Comparison of ENCODE assay signal across 9 cellular contexts in genomic region chr17:7328009-7328408, GRCh38. TPM values are rescaled to one million over a fixed set of nuclear protein-coding genes. Genes with fewer than 3 reads are reported as not detected.
DNase-seq lines count a peak whose midpoint lies in the region; TF ChIP-seq lines count a peak whose summit lies in the region.
"Had no signal": no experiment of that assay in that cellular context is flagged by ENCODE, and none has a peak within 500 bp of the region (broad histone marks: within the 10 kb centered on the region; RNA-seq: fewer than 3 reads in every experiment).

No MANE protein-coding gene starts in this region.

- H3K4me1 Mint-ChIP-seq in Caco-2 (ENCODE audit: low read depth, unreplicated experiment), result peaks cover 10% of the 10 kb centered on the region
- peaks cover 53% of the 10 kb centered on the region for H3K4me1 Mint-ChIP-seq in dendritic cell treated with granulocyte-macrophage colony-stimulating factor and Interleukin-4, amounts not matched to agents 40 ng/mL and 50 ng/mL, for 4 days (ENCODE audit: low read depth)

- H3K4me1 ChIP-seq in Caco-2 (0 out of 2 replicates have a peak, but pooled peaks cover 4% of the 10 kb centered on the region), neuron (ENCODE audit: insufficient read depth, low read length) (peaks cover 21% of the 10 kb centered on the region)

- TF ChIP-seq CTCF in Caco-2 (IDR thresholded peaks at IDR 0.05; ENCODE audit: insufficient read depth in 1 of 2, low read depth in 1 of 2, low read length in 1 of 2, severe bottlenecking in 1 of 2, unreplicated experiment in 1 of 2), result no peak

- no peak overlapping the region for H3K27ac Mint-ChIP-seq in Caco-2 (ENCODE audit: unreplicated experiment)
- H3K27ac Mint-ChIP-seq in dendritic cell treated with granulocyte-macrophage colony-stimulating factor and Interleukin-4, amounts not matched to agents 40 ng/mL and 50 ng/mL, for 4 days, result peak overlapping the region; percentile 98

- H3K4me3 Mint-ChIP-seq in Caco-2 (ENCODE audit: unreplicated experiment), result peak overlapping the region; percentile 76
- peak overlapping the region; percentile 99 for H3K4me3 Mint-ChIP-seq in dendritic cell treated with granulocyte-macrophage colony-stimulating factor and Interleukin-4, amounts not matched to agents 40 ng/mL and 50 ng/mL, for 4 days

- no peak overlapping the region for H2AFZ ChIP-seq in neuron (ENCODE audit: low read depth, low read length)

- H3K36me3 ChIP-seq in Caco-2 (ENCODE audit: control insufficient read depth, insufficient read depth, low read length) (no peaks in the 10 kb centered on the region; the same call in 1 of the 2 replicates), MG63 (no peaks in the 10 kb centered on the region), neuron (ENCODE audit: insufficient read depth, low read length) (peaks cover 36% of the 10 kb centered on the region)

- H3K27me3 ChIP-seq in Caco-2 (replicated peaks; ENCODE audit: control insufficient read depth, insufficient read depth, low read length), result no peaks in the 10 kb centered on the region
- no peaks in the 10 kb centered on the region for H3K27me3 ChIP-seq in MG63
- no peaks in the 10 kb centered on the region for H3K27me3 ChIP-seq in neuron (ENCODE audit: insufficient read depth, low read length)

- no peak for DNase-seq in Caco-2
- DNase-seq in MG63, result no peak
- DNase-seq in NCI-H69 (lab: John Stamatoyannopoulos, UW), result no peak
- no peak for DNase-seq in NCI-H2107 (lab: John Stamatoyannopoulos, UW)
- DNase-seq in NCI-H146 treated with DMSO at 0.1 percent for 48 hours (lab: John Stamatoyannopoulos, UW; ENCODE audit: unreplicated experiment), result no peak
- no peak for DNase-seq in GOT3 (lab: John Stamatoyannopoulos, UW)
- DNase-seq: activated CD4-positive, alpha-beta T cell treated with anti-CD3 and anti-CD28 coated beads for 1 hour had no signal

- H3K4me3 ChIP-seq in Caco-2 (ENCODE audit: low read depth, low read length) (peak overlapping the region; percentile 89; the same call in 1 of the 2 replicates), MG63 (peak overlapping the region; percentile 76), neuron (ENCODE audit: low read length) (peak overlapping the region; percentile 81)

- H3K27me3 Mint-ChIP-seq in Caco-2 (ENCODE audit: insufficient read depth, unreplicated experiment), result no peaks in the 10 kb centered on the region
- no peaks in the 10 kb centered on the region for H3K27me3 Mint-ChIP-seq in dendritic cell treated with granulocyte-macrophage colony-stimulating factor and Interleukin-4, amounts not matched to agents 40 ng/mL and 50 ng/mL, for 4 days

- H3K36me3 Mint-ChIP-seq in Caco-2 (ENCODE audit: insufficient read depth, unreplicated experiment), result peaks cover 11% of the 10 kb centered on the region
- peaks cover 57% of the 10 kb centered on the region for H3K36me3 Mint-ChIP-seq in dendritic cell treated with granulocyte-macrophage colony-stimulating factor and Interleukin-4, amounts not matched to agents 40 ng/mL and 50 ng/mL, for 4 days (ENCODE audit: low read depth)

- POLR2A ChIA-PET in Caco-2 (lab: Charles Lee), result no interaction called here

- H3K9me3 ChIP-seq in Caco-2, result no peaks in the 10 kb centered on the region
- no peaks in the 10 kb centered on the region for H3K9me3 ChIP-seq in MG63
- H3K9me3 ChIP-seq in neuron (ENCODE audit: low read length), result no peaks in the 10 kb centered on the region

- no peaks in the 10 kb centered on the region for H3K9me3 Mint-ChIP-seq in Caco-2 (ENCODE audit: unreplicated experiment)
- H3K9me3 Mint-ChIP-seq in dendritic cell treated with granulocyte-macrophage colony-stimulating factor and Interleukin-4, amounts not matched to agents 40 ng/mL and 50 ng/mL, for 4 days, result no peaks in the 10 kb centered on the region

- intact Hi-C loops in Caco-2 (cut with micrococcal nuclease; ENCODE audit: unreplicated experiment), result loop anchor here (2.0 kb wide), 1 partner anchor 13 kb away; the partner anchor contains the start of gene GPS2
- intact Hi-C loops in dendritic cell treated with granulocyte-macrophage colony-stimulating factor and Interleukin-4, amounts not matched to agents 40 ng/mL and 50 ng/mL, for 4 days (cut with micrococcal nuclease), result no loop called here

- BruUV-seq in Caco-2 (replicated peaks; lab: Mats Ljungman, UMichigan), result no TSS peak

- CTCF ChIA-PET in Caco-2 (lab: Charles Lee), result no interaction called here

RNA-seq across cellular contexts. Expression of gene NEURL4, which starts 1.1 kb away (rescaled TPM):
- total RNA-seq in Caco-2 (2022), result 29.5 and 31.1 TPM in 2 replicates
- total RNA-seq in MG63 (2014; rRNA removed; shearing (Covaris generic); ENCODE audit: low replicate concordance), result 8.5 and 11.7 TPM in 2 replicates

RNA-seq across cellular contexts. Expression of gene ACAP1, which starts 8.3 kb away (rescaled TPM):
- 1.6 TPM in 1 of 2 replicates, not detected in the other for total RNA-seq in Caco-2 (2022)
- 0.20 TPM in 1 of 2 replicates, not detected in the other for total RNA-seq in MG63 (2014; rRNA removed; shearing (Covaris generic); ENCODE audit: low replicate concordance)

RNA-seq across cellular contexts. Expression of gene GPS2, which starts 12.8 kb away (rescaled TPM):
- 36.0 and 39.2 TPM in 2 replicates for total RNA-seq in Caco-2 (2022)
- 37.3 and 55.3 TPM in 2 replicates for total RNA-seq in MG63 (2014; rRNA removed; shearing (Covaris generic); ENCODE audit: low replicate concordance)

RNA-seq across cellular contexts. Expression of gene EIF5A, which starts 20.6 kb away (rescaled TPM):
- 345 and 388 TPM in 2 replicates for total RNA-seq in Caco-2 (2022)
- 1,208 and 1,396 TPM in 2 replicates for total RNA-seq in MG63 (2014; rRNA removed; shearing (Covaris generic); ENCODE audit: low replicate concordance)

RNA-seq across cellular contexts. Expression of gene KCTD11, which starts 24.0 kb away (rescaled TPM):
- total RNA-seq in Caco-2 (2022), result 5.1 and 5.4 TPM in 2 replicates
- total RNA-seq in MG63 (2014; rRNA removed; shearing (Covaris generic); ENCODE audit: low replicate concordance), result 5.0 and 6.5 TPM in 2 replicates
